Comparison of ENCODE assay signal across 22 cellular contexts in genomic region chr15:81211376-81211775, GRCh38.
"Had no signal": no experiment of that assay in that cellular context is flagged by ENCODE, and none has a peak within 500 bp of the region (broad histone marks: within the 10 kb centered on the region; RNA-seq: fewer than 3 reads in every experiment).

No MANE protein-coding gene starts in this region.

- H3K36me3 ChIP-seq: esophagus squamous epithelium, heart right ventricle, lower lobe of right lung, neural progenitor cell, ovary, right lobe of liver, spleen, transverse colon had no signal

- H3K9ac ChIP-seq: neural progenitor cell had no signal

- H2AFZ ChIP-seq: neural progenitor cell had no signal

- H3K27ac ChIP-seq: esophagus squamous epithelium, heart right ventricle, lower lobe of right lung, neural progenitor cell, ovary, right lobe of liver, spleen, testis, transverse colon had no signal

- H3K4me1 ChIP-seq: esophagus squamous epithelium, neural progenitor cell, right lobe of liver, spleen, testis, transverse colon had no signal

- H3K4me3 ChIP-seq: esophagus squamous epithelium, heart right ventricle, lower lobe of right lung, neural progenitor cell, ovary, right lobe of liver, spleen, testis, transverse colon had no signal

- ATAC-seq: effector memory CD8-positive, alpha-beta T cell; left lobe of liver; lower lobe of right lung; natural killer cell treated with Interleukin-12 subunit alpha and Interleukin-12 subunit beta and Interleukin-15 and Interleukin-18, amount 100 ng/mL, for 72 hours; right lobe of liver; stimulated activated memory B cell treated with anti-CD40 and anti-IgM and Interleukin-4, amounts not matched to agents 10 μg/mL and 1 μg/mL and 100 μg/mL, for 72 hours had no signal

- DNase-seq: central memory CD4-positive, alpha-beta T cell; effector memory CD8-positive, alpha-beta T cell; esophagus squamous epithelium; foreskin melanocyte; heart right ventricle; hypothalamus; kidney glomerular epithelial cell; lower lobe of right lung; midbrain; nucleus accumbens; ovary; right lobe of liver; spleen; stimulated activated CD4-positive, alpha-beta T cell treated with anti-CD3 and anti-CD28 coated beads, Interleukin-15, amount 100 ng/mL, for 24 hours; stimulated activated CD4-positive, alpha-beta T cell treated with anti-CD3 and anti-CD28 coated beads, Interleukin-1b, Interleukin-23, amount 100 ng/mL, for 48 hours; stimulated activated CD4-positive, alpha-beta T cell treated with anti-CD3 and anti-CD28 coated beads, Interleukin-4, amount 100 ng/mL, for 24 hours; testis; transverse colon had no signal

- H3K4me2 ChIP-seq: neural progenitor cell had no signal

- H3K9me3 ChIP-seq: ovary, right lobe of liver, testis had no signal

- H3K27me3 ChIP-seq: heart right ventricle, neural progenitor cell, ovary, right lobe of liver, testis, transverse colon had no signal
